In the genomic region with DNA sequence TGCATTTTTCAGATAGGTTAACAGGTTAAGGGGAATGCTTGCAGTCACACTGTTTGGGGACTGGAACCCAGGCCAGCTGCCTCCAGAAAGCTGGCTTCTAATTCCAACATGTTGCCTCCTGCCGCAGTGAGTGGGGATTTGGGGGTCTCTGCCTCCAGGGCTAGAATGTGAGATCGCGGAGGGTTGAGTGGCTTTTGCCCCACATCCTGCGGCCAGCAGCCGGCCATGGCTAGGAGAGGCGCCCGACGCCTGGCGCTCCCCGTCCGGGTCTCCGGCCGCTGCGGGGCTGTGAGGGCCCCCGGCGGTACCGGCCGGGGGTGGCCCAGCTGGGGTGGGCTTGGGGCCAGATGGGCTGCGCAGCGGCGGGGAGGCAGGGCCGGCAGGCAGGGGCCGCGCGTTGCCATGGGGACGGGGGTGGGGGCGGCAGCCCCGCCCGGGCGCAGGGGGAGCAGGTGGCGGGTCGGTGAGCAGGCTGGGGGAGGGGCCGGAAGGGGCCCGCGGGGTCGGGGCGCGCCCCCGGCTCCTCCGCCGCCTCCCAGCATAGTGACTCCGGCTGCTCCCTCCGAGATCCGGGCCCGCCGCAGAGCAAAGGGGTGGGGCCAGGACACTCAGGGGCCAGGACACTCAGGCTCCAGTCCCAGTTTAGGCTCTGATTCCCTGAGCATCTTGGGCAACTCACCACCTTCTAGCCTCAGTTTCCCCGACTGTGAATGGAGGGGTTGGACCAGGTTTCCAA, we compare ENCODE assay signal across 1 cellular context.
TF ChIP-seq lines count a peak whose summit lies in the region.

No MANE protein-coding gene starts in this region.

TF ChIP-seq in IMR-90, 13 proteins besides CTCF, POLR2A, EP300 and RAD21 (continued from another document):
- TF ChIP-seq ELK1 (IDR thresholded peaks at IDR 0.05; ENCODE audit: borderline replicate concordance, low read depth, low read length), result no peak
- no peak for TF ChIP-seq USF2 (IDR thresholded peaks at IDR 0.05; ENCODE audit: low read depth, low read length)
- TF ChIP-seq MXI1 (IDR thresholded peaks at IDR 0.05; ENCODE audit: borderline replicate concordance, low read depth, low read length), result no peak
